In the genomic region with DNA sequence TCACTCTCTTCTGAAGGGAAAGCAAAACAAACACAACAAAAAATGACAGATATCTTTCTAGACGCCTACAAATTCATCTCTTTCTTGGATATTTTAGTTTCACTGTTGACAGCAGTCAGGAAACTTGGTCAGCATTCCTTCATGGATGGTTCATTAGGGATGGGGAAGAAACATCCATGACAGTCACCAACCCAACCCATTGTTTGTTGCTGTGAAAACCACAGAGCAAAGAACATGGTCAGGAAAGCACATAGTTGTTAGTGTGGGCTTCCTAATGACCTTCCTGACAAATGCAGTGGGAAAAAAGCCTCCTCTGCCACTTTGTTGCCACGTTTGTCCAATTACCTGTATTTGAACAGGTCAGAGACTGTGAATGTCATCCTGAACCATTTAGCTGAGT, we compare ENCODE assay signal across 23 cellular contexts.
"Had no signal": no experiment of that assay in that cellular context is flagged by ENCODE, and none has a peak within 500 bp of the region (broad histone marks: within the 10 kb centered on the region; RNA-seq: fewer than 3 reads in every experiment).

No MANE protein-coding gene starts in this region.

- ATAC-seq: activated CD4-positive, alpha-beta T cell treated with anti-CD3 and anti-CD28 coated beads for 36 hours; activated CD8-positive, alpha-beta memory T cell treated with anti-CD3 and anti-CD28 coated beads, Interleukin-2, amount 10 ng/mL, durations not matched to agents 7 days and 5 days; activated CD8-positive, alpha-beta T cell treated with anti-CD3 and anti-CD28 coated beads, Interleukin-2, amount 10 ng/mL, durations not matched to agents 7 days and 5 days; activated naive CD8-positive, alpha-beta T cell treated with anti-CD3 and anti-CD28 coated beads, Interleukin-2, amount 50 U/mL, for 24 hours; effector memory CD8-positive, alpha-beta T cell; foreskin keratinocyte; gastrocnemius medialis had no signal

- DNase-seq: activated CD4-positive, alpha-beta memory T cell treated with anti-CD3 and anti-CD28 coated beads for 36 hours; activated CD4-positive, alpha-beta T cell treated with anti-CD3 and anti-CD28 coated beads for 36 hours; activated CD4-positive, alpha-beta T cell treated with anti-CD3 and anti-CD28 coated beads, Interleukin-2, amount 10 ng/mL, durations not matched to agents 24 days and 14 days; activated CD4-positive, CD25-positive, alpha-beta regulatory T cell; activated CD4-positive, CD25-positive, alpha-beta regulatory T cell treated with anti-CD3 and anti-CD28 coated beads, Interleukin-2, amount 50 U/mL, for 72 hours; activated CD8-positive, alpha-beta memory T cell treated with anti-CD3 and anti-CD28 coated beads, Interleukin-2, amount 10 ng/mL, durations not matched to agents 7 days and 5 days; activated CD8-positive, alpha-beta memory T cell treated with anti-CD3 and anti-CD28 coated beads, Interleukin-2, amount 50 U/mL, for 4 hours; activated CD8-positive, alpha-beta T cell treated with anti-CD3 and anti-CD28 coated beads, Interleukin-2, amount 10 ng/mL, durations not matched to agents 7 days and 5 days; activated effector memory CD4-positive, alpha-beta T cell treated with anti-CD3 and anti-CD28 coated beads, Interleukin-2, amount 50 U/mL, for 16 hours; activated naive CD4-positive, alpha-beta T cell treated with anti-CD3 and anti-CD28 coated beads for 36 hours; activated naive CD8-positive, alpha-beta T cell treated with anti-CD3 and anti-CD28 coated beads for 36 hours; activated naive CD8-positive, alpha-beta T cell treated with anti-CD3 and anti-CD28 coated beads, Interleukin-2, amount 50 U/mL, for 24 hours; activated T-cell treated with anti-CD3 and anti-CD28 coated beads, Interleukin-2, amount 50 U/mL, for 1 hour; activated T-cell treated with anti-CD3 and anti-CD28 coated beads, Interleukin-2, amount 50 U/mL, for 48 hours; adrenal gland; brain microvascular endothelial cell; effector CD4-positive, alpha-beta T cell; effector memory CD8-positive, alpha-beta T cell; erythroblast; foreskin keratinocyte; gastrocnemius medialis; glutamatergic neuron; T-helper 2 cell had no signal
